In the genomic region with DNA sequence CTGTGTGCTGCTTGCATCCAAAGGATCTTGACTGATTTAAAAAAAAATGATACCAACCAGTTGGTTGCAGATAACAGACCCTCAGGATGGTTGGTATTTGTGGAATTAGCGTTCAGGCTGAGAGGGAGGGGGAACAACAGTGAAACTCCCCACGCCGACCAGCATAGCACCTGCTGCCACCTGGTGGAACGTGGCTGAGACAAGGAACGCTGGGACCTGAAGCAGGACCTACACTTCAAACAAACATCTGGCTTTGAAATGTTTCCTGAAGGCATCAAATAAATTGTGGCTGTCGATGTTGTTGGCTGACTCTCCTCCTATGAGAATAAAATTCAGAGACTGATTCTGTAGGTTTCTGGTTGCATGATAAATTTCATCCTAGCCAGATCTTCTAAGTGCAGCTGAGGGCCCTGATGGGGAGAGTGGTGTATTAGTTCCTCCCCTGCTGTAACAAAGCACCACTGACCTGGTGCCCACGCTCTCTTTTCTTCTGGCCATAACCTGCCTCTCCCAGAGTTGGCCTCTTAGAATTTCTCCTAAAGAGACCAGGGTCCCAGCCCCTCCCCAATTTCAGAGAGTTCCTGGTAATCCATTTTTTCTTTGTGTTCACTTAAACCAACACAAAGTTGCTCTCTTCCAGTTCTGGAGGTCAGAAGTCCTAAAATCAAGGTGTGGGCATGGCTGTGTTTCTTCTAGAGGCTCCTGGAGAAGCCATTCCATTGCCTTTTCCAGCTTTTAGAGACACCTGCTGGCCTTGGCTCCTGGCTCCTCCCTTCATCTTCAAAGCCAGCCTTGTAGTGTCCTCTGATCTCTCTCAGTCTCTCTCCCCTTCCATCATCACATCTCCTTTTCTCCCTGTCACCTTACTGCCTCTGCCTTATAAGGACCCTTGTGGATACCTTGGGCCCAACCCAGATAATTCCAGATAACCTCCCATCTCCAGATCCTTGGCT, we compare ENCODE assay signal across 8 cellular contexts. TPM values are rescaled to one million over a fixed set of nuclear protein-coding genes. Genes with fewer than 3 reads are reported as not detected.
DNase-seq lines count a peak whose midpoint lies in the region; ATAC-seq, FAIRE-seq and TF ChIP-seq lines count a peak whose summit lies in the region.

No MANE protein-coding gene starts in this region.

- POLR2A ChIA-PET in BJ (lab: Charles Lee) = no interaction called here

- CTCF ChIA-PET in BJ (lab: Yijun Ruan, JAX) = interaction anchor here (0.9 to 1.1 kb wide), 2 partner anchors 11 to 18 kb away, joined by 3 to 4 read pairs; no protein-coding TSS in a partner anchor

- no peak for TF ChIP-seq POLR2A in H54 (IDR thresholded peaks at IDR 0.05; ENCODE audit: low read depth, low read length)

- DNase-seq in BJ (ENCODE audit: low read depth) (no peak), H54 (ENCODE audit: insufficient read length, low spot score) (no peak), SK-MEL-5 (ENCODE audit: low read depth, low spot score) (peak; percentile 51), amniotic epithelial cell (ENCODE audit: low read depth) (peak; percentile 42), iPS-NIHi11 (ENCODE audit: low spot score) (peak; percentile 74)
- peak; percentile 52 to 61 for DNase-seq in stimulated activated CD4-positive, alpha-beta T cell treated with anti-CD3 and anti-CD28 coated beads, Interleukin-2, amount 100 ng/mL, for 24 hours

- peaks cover 16% of the 10 kb centered on the region for H3K27me3 ChIP-seq in BJ (ENCODE audit: control insufficient read depth, insufficient read depth, low read length)

- H3K36me3 ChIP-seq in BJ (ENCODE audit: control insufficient read depth, insufficient read depth, low read length) = no peaks in the 10 kb centered on the region; the same call in 1 of the 2 replicates

- in situ Hi-C loops in SK-MEL-5 (cut with HindIII; ENCODE audit: low pct_unique_long_range_greater_than_20kb, low sequenced_read_pairs) = no loop called here

- FAIRE-seq in H54 (lab: Jason Lieb, UNC) = peak; percentile 38

- ATAC-seq in HG03045 (IDR thresholded peaks at IDR 0.05; ENCODE audit: unreplicated experiment) = no peak
- ATAC-seq in HG03457 (IDR thresholded peaks at IDR 0.05; ENCODE audit: unreplicated experiment) = no peak

- peak; percentile 63 for TF ChIP-seq CTCF in BJ (IDR thresholded peaks at IDR 0.05; ENCODE audit: insufficient read depth, low read depth, low read length)

- no peak overlapping the region for H3K4me3 ChIP-seq in BJ (ENCODE audit: low read depth, low read length)

RNA-seq across cellular contexts. Expression of a gene that starts 17.3 kb away (rescaled TPM):
- 24.5 and 27.8 TPM in 2 replicates for polyA plus RNA-seq in BJ (2011; rRNA removed)
- polyA minus RNA-seq in BJ (2011; rRNA and poly(A)+ RNA removed) = 40.1 and 51.6 TPM in 2 replicates
- total RNA-seq in SK-MEL-5 (2014; rRNA removed; shearing (Covaris generic)) = 29.8 and 36.4 TPM in 2 replicates
- polyA plus RNA-seq in SK-MEL-5 (2015; cell fraction: cytosol; rRNA removed) = 22.1 and 25.1 TPM in 2 replicates
- 35.7 and 48.3 TPM in 2 replicates for polyA plus RNA-seq in SK-MEL-5 (2015; cell fraction: nucleus; rRNA removed)

RNA-seq across cellular contexts. Expression of a gene that starts 20.5 kb away (rescaled TPM):
- polyA plus RNA-seq in BJ (2011; rRNA removed) = 0.16 and 0.23 TPM in 2 replicates
- 0.05 TPM in 1 of 2 replicates, not detected in the other for polyA minus RNA-seq in BJ (2011; rRNA and poly(A)+ RNA removed)
- total RNA-seq in SK-MEL-5 (2014; rRNA removed; shearing (Covaris generic)) = not detected in 2 replicates
- not detected in 2 replicates for polyA plus RNA-seq in SK-MEL-5 (2015; cell fraction: cytosol; rRNA removed)
- not detected in 2 replicates for polyA plus RNA-seq in SK-MEL-5 (2015; cell fraction: nucleus; rRNA removed)

RNA-seq across cellular contexts. Expression of a gene that starts 30.9 kb away (rescaled TPM):
- polyA plus RNA-seq in BJ (2011; rRNA removed) = 1.5 and 1.9 TPM in 2 replicates
- polyA minus RNA-seq in BJ (2011; rRNA and poly(A)+ RNA removed) = 0.38 and 1.6 TPM in 2 replicates
- 1.5 and 2.6 TPM in 2 replicates for total RNA-seq in SK-MEL-5 (2014; rRNA removed; shearing (Covaris generic))
- polyA plus RNA-seq in SK-MEL-5 (2015; cell fraction: cytosol; rRNA removed) = 4.4 and 4.5 TPM in 2 replicates
- polyA plus RNA-seq in SK-MEL-5 (2015; cell fraction: nucleus; rRNA removed) = 0.91 and 2.7 TPM in 2 replicates

Comparison
In these comparisons a context has a peak if more than half of its experiments do, and no peak if none do; other contexts are left out.
1. DNase-seq: peak in SK-MEL-5 (single experiment), amniotic epithelial cell (single experiment), iPS-NIHi11 (single experiment) and stimulated activated CD4-positive, alpha-beta T cell treated with anti-CD3 and anti-CD28 coated beads, Interleukin-2, amount 100 ng/mL, for 24 hours (2 of 2); none in BJ (single experiment) and H54 (single experiment).